In genomic region chr17:3965123-3965800, GRCh38 we compare ENCODE assay signal across 8 cellular contexts. TPM values are rescaled to one million over a fixed set of nuclear protein-coding genes. Genes with fewer than 3 reads are reported as not detected.
DNase-seq lines count a peak whose midpoint lies in the region; ATAC-seq and TF ChIP-seq lines count a peak whose summit lies in the region.

No MANE protein-coding gene starts in this region.

- H3K4me1 ChIP-seq in ascending aorta: peaks cover 10 to 16% of the 10 kb centered on the region in 2 donors

- DNase-seq in NCI-H2081 (lab: John Stamatoyannopoulos, UW) (peak; percentile 28 to 77), NCI-H2081 treated with DMSO at 0.1 percent for 48 hours (lab: John Stamatoyannopoulos, UW) (no peak), MV-4-11 (lab: John Stamatoyannopoulos, UW) (peak; percentile 84), T follicular helper cell (ENCODE audit: low read depth) (peak; percentile 46), ascending aorta (ENCODE audit: low spot score in 2 of 2) (peak; percentile 35 to 80), iPS-NIHi11 (ENCODE audit: low spot score) (peak; percentile 86)
- DNase-seq in stimulated activated CD4-positive, alpha-beta T cell treated with anti-CD3 and anti-CD28 coated beads, Interleukin-15, amount 100 ng/mL, for 1 hour (ENCODE audit: low read depth in 1 of 2, low spot score in 1 of 2): peak; percentile 30 to 36

- H3K27me3 ChIP-seq in ascending aorta: no peaks in the 10 kb centered on the region

- TF ChIP-seq CTCF in ascending aorta (IDR thresholded peaks at IDR 0.05): no peak

- peak overlapping the region; percentile 65 to 71 for H3K4me3 ChIP-seq in ascending aorta

- H3K9me3 ChIP-seq in ascending aorta: no peaks in the 10 kb centered on the region

- H3K27ac ChIP-seq in ascending aorta: peak overlapping the region; percentile 75 to 85

- no peaks in the 10 kb centered on the region for H3K36me3 ChIP-seq in ascending aorta

- ATAC-seq in HG02840 (IDR thresholded peaks at IDR 0.05; ENCODE audit: low FRiP score, unreplicated experiment): no peak

- intact Hi-C loops in ascending aorta (cut with DNase I): no loop called here

RNA-seq across cellular contexts. Expression of gene ATP2A3, which starts 1.0 kb away (rescaled TPM):
- 27.2 TPM for total RNA-seq in ascending aorta

RNA-seq across cellular contexts. Expression of gene P2RX1, which starts 49.0 kb away (rescaled TPM):
- not detected for total RNA-seq in ascending aorta
